In genomic region chr11:65927904-65928397, GRCh38 we compare ENCODE assay signal across 8 cellular contexts. TPM values are rescaled to one million over a fixed set of nuclear protein-coding genes. Genes with fewer than 3 reads are reported as not detected.
DNase-seq lines count a peak whose midpoint lies in the region; ATAC-seq, FAIRE-seq and TF ChIP-seq lines count a peak whose summit lies in the region.

No MANE protein-coding gene starts in this region.

- no peak for TF ChIP-seq CTCF in progenitor cell of endocrine pancreas (IDR thresholded peaks at IDR 0.05; ENCODE audit: unreplicated experiment)

- POLR2A ChIA-PET in activated naive CD8-positive, alpha-beta T cell treated with anti-CD3 and anti-CD28 coated beads, Interleukin-2, amount 10 ng/mL, durations not matched to agents 7 days and 5 days (lab: Charles Lee), result interaction anchor here (0.6 to 12.9 kb wide), 22 partner anchors 8 to 72 kb away, joined by 3 to 170 read pairs (median 4); partner anchors contain the start of genes C11orf68, CCDC85B, CFL1 and DRAP1

- no peaks in the 10 kb centered on the region for H3K27me3 ChIP-seq in small intestine (ENCODE audit: control insufficient read depth in 2 of 2, insufficient read depth in 2 of 2, low read length in 2 of 2)

- no peaks in the 10 kb centered on the region for H3K4me1 ChIP-seq in small intestine (ENCODE audit: control insufficient read depth in 2 of 2, insufficient read depth in 1 of 2, low read depth in 1 of 2, low read length in 1 of 2)

- H3K27me3 Mint-ChIP-seq in activated naive CD8-positive, alpha-beta T cell treated with anti-CD3 and anti-CD28 coated beads, Interleukin-2, amount 10 ng/mL, durations not matched to agents 7 days and 5 days, result no peaks in the 10 kb centered on the region
- H3K27me3 Mint-ChIP-seq in progenitor cell of endocrine pancreas, result no peaks in the 10 kb centered on the region

- no peak overlapping the region for H3K4me3 ChIP-seq in small intestine (ENCODE audit: low read depth in 1 of 2, low read length in 2 of 2)

- no peaks in the 10 kb centered on the region for H3K9me3 ChIP-seq in small intestine (ENCODE audit: control insufficient read depth, low read depth)

- H3K9me3 Mint-ChIP-seq in activated naive CD8-positive, alpha-beta T cell treated with anti-CD3 and anti-CD28 coated beads, Interleukin-2, amount 10 ng/mL, durations not matched to agents 7 days and 5 days, result no peaks in the 10 kb centered on the region
- no peaks in the 10 kb centered on the region for H3K9me3 Mint-ChIP-seq in progenitor cell of endocrine pancreas (ENCODE audit: low read depth)

- 22 to 35% (median 23%) methylated on average over 9 of the region's 9 CpGs for WGBS in small intestine, 3 donors

- no peaks in the 10 kb centered on the region for H3K36me3 ChIP-seq in small intestine (ENCODE audit: control insufficient read depth in 2 of 2, insufficient read depth in 2 of 2, low read length in 2 of 2)

- peak overlapping the region; percentile 69 to 83 for H3K27ac ChIP-seq in small intestine (ENCODE audit: low read depth in 1 of 2, low read length in 1 of 2)

- H3K4me3 Mint-ChIP-seq in activated naive CD8-positive, alpha-beta T cell treated with anti-CD3 and anti-CD28 coated beads, Interleukin-2, amount 10 ng/mL, durations not matched to agents 7 days and 5 days, result peak overlapping the region; percentile 81
- H3K4me3 Mint-ChIP-seq in progenitor cell of endocrine pancreas (ENCODE audit: low read depth), result no peak overlapping the region

- peak; percentile 75 for ATAC-seq in HG02763 (IDR thresholded peaks at IDR 0.05; ENCODE audit: unreplicated experiment)
- ATAC-seq in activated naive CD8-positive, alpha-beta T cell treated with anti-CD3 and anti-CD28 coated beads, Interleukin-2, amount 10 ng/mL, durations not matched to agents 7 days and 5 days (ENCODE audit: low read depth), result peak; percentile 85

- peak overlapping the region; percentile 93 for H3K27ac Mint-ChIP-seq in activated naive CD8-positive, alpha-beta T cell treated with anti-CD3 and anti-CD28 coated beads, Interleukin-2, amount 10 ng/mL, durations not matched to agents 7 days and 5 days
- H3K27ac Mint-ChIP-seq in progenitor cell of endocrine pancreas, result no peak overlapping the region

- H3K4me1 Mint-ChIP-seq in activated naive CD8-positive, alpha-beta T cell treated with anti-CD3 and anti-CD28 coated beads, Interleukin-2, amount 10 ng/mL, durations not matched to agents 7 days and 5 days, result peaks cover 51% of the 10 kb centered on the region
- no peaks in the 10 kb centered on the region for H3K4me1 Mint-ChIP-seq in progenitor cell of endocrine pancreas (ENCODE audit: low read depth)

- peaks cover 13% of the 10 kb centered on the region for H3K36me3 Mint-ChIP-seq in activated naive CD8-positive, alpha-beta T cell treated with anti-CD3 and anti-CD28 coated beads, Interleukin-2, amount 10 ng/mL, durations not matched to agents 7 days and 5 days
- peaks cover 2% of the 10 kb centered on the region for H3K36me3 Mint-ChIP-seq in progenitor cell of endocrine pancreas (ENCODE audit: insufficient read depth)

- DNase-seq in Daoy (ENCODE audit: low read depth) (peak; percentile 56), T-helper 1 cell (peak; percentile 55 to 87 (median 72)), small intestine (peak; percentile 71), progenitor cell of endocrine pancreas (ENCODE audit: low spot score, unreplicated experiment) (no peak), HTR-8/SVneo (ENCODE audit: insufficient read length, low spot score) (no peak), mesenteric fat pad (ENCODE audit: low spot score) (no peak)
- peak; percentile 76 for DNase-seq in activated naive CD8-positive, alpha-beta T cell treated with anti-CD3 and anti-CD28 coated beads, Interleukin-2, amount 10 ng/mL, durations not matched to agents 7 days and 5 days

- FAIRE-seq in small intestine (lab: Jason Lieb, UNC) (no peak), HTR-8/SVneo (lab: Jason Lieb, UNC) (no peak)

RNA-seq across cellular contexts. Expression of gene DRAP1, which starts 8.7 kb away (rescaled TPM):
- 267 and 294 TPM in 2 replicates for total RNA-seq in Daoy (2014; rRNA removed; shearing (Covaris generic))
- 100 to 1,000 TPM; 225 to 259 TPM for total RNA-seq in activated naive CD8-positive, alpha-beta T cell treated with anti-CD3 and anti-CD28 coated beads, Interleukin-2, amount 10 ng/mL, durations not matched to agents 7 days and 5 days
- polyA plus RNA-seq in small intestine, result 10 to 100 TPM; 70.0 to 87.3 (median 71.5) TPM
- total RNA-seq in progenitor cell of endocrine pancreas (61.5 and 65.8 TPM in 2 replicates), mesenteric fat pad (87.0 TPM)

RNA-seq across cellular contexts. Expression of gene C11orf68, which starts 9.1 kb away (rescaled TPM):
- total RNA-seq in Daoy (2014; rRNA removed; shearing (Covaris generic)), result 12.5 and 19.1 TPM in 2 replicates
- 10 to 100 TPM; 39.8 to 42.8 TPM for total RNA-seq in activated naive CD8-positive, alpha-beta T cell treated with anti-CD3 and anti-CD28 coated beads, Interleukin-2, amount 10 ng/mL, durations not matched to agents 7 days and 5 days
- polyA plus RNA-seq in small intestine, result 10 to 100 TPM; 23.9 to 32.7 (median 24.1) TPM
- 23.9 and 28.6 TPM in 2 replicates for total RNA-seq in progenitor cell of endocrine pancreas
- 33.4 TPM for total RNA-seq in mesenteric fat pad

RNA-seq across cellular contexts. Expression of gene TSGA10IP, which starts 17.3 kb away (rescaled TPM):
- total RNA-seq in Daoy (2014; rRNA removed; shearing (Covaris generic)), result not detected in 2 replicates
- not detected for total RNA-seq in activated naive CD8-positive, alpha-beta T cell treated with anti-CD3 and anti-CD28 coated beads, Interleukin-2, amount 10 ng/mL, durations not matched to agents 7 days and 5 days
- polyA plus RNA-seq in small intestine, result not detected
- total RNA-seq in progenitor cell of endocrine pancreas, result not detected in 2 replicates
- not detected for total RNA-seq in mesenteric fat pad

RNA-seq across cellular contexts. Expression of gene FOSL1, which starts 27.8 kb away (rescaled TPM):
- total RNA-seq in Daoy (2014; rRNA removed; shearing (Covaris generic)), result 54.0 and 59.3 TPM in 2 replicates
- 1 to 10 TPM; 1.9 to 2.0 TPM for total RNA-seq in activated naive CD8-positive, alpha-beta T cell treated with anti-CD3 and anti-CD28 coated beads, Interleukin-2, amount 10 ng/mL, durations not matched to agents 7 days and 5 days
- 1 to 10 TPM; 1.4 to 5.2 (median 2.5) TPM for polyA plus RNA-seq in small intestine
- 1.7 and 2.6 TPM in 2 replicates for total RNA-seq in progenitor cell of endocrine pancreas
- total RNA-seq in mesenteric fat pad, result 58.3 TPM

RNA-seq across cellular contexts. Expression of gene SART1, which starts 33.6 kb away (rescaled TPM):
- 67.4 and 84.6 TPM in 2 replicates for total RNA-seq in Daoy (2014; rRNA removed; shearing (Covaris generic))
- total RNA-seq in activated naive CD8-positive, alpha-beta T cell treated with anti-CD3 and anti-CD28 coated beads, Interleukin-2, amount 10 ng/mL, durations not matched to agents 7 days and 5 days, result 10 to 100 TPM; 79.3 to 83.5 TPM
- 10 to 100 TPM; 43.9 to 95.9 (median 61.9) TPM for polyA plus RNA-seq in small intestine
- 51.2 and 53.1 TPM in 2 replicates for total RNA-seq in progenitor cell of endocrine pancreas
- 47.9 TPM for total RNA-seq in mesenteric fat pad

Comparison
In these comparisons a context has a peak if more than half of its experiments do, and no peak if none do; other contexts are left out.
1. DNase-seq: peak in Daoy (single experiment), T-helper 1 cell (5 of 5), activated naive CD8-positive, alpha-beta T cell treated with anti-CD3 and anti-CD28 coated beads, Interleukin-2, amount 10 ng/mL, durations not matched to agents 7 days and 5 days (single experiment) and small intestine (single experiment); none in progenitor cell of endocrine pancreas (single experiment), HTR-8/SVneo (single experiment) and mesenteric fat pad (single experiment).